Comparison of ENCODE assay signal across 1 cellular context in genomic region chr14:99134333-99135046, GRCh38.
TF ChIP-seq lines count a peak whose summit lies in the region.

No MANE protein-coding gene starts in this region.

TF ChIP-seq in WTC11, 78 proteins besides CTCF, POLR2A, EP300 and RAD21 (continued from another document):
- TF ChIP-seq ZNF425 (CRISPR knock-in tag; conservative IDR thresholded peaks at IDR 0.05), result no peak
- TF ChIP-seq ZNF532 (CRISPR knock-in tag; IDR thresholded peaks at IDR 0.05; ENCODE audit: borderline replicate concordance), result no peak
